10 cellular contexts compared by ENCODE assay signal in genomic region chr6:38713812-38714211, GRCh38. TPM values are rescaled to one million over a fixed set of nuclear protein-coding genes. Genes with fewer than 3 reads are reported as not detected.
DNase-seq lines count a peak whose midpoint lies in the region; ATAC-seq and TF ChIP-seq lines count a peak whose summit lies in the region.
"Had no signal": no experiment of that assay in that cellular context is flagged by ENCODE, and none has a peak within 500 bp of the region (broad histone marks: within the 10 kb centered on the region; RNA-seq: fewer than 3 reads in every experiment).

No MANE protein-coding gene starts in this region.

- WGBS in sigmoid colon, 2 donors, result 58 to 76% methylated on average over 6 of the region's 6 CpGs

- H3K27ac ChIP-seq in RWPE1 (no peak overlapping the region), sigmoid colon (no peak overlapping the region)

- peaks cover 12% of the 10 kb centered on the region for H3K9me3 Mint-ChIP-seq in activated naive CD8-positive, alpha-beta T cell treated with anti-CD3 and anti-CD28 coated beads, Interleukin-2, amount 10 ng/mL, durations not matched to agents 7 days and 5 days
- peaks cover 5% of the 10 kb centered on the region for H3K9me3 Mint-ChIP-seq in endothelial cell (ENCODE audit: unreplicated experiment)

- DNase-seq in Jurkat, Clone E6-1 (ENCODE audit: low read depth, low spot score), result peak; percentile 36
- peak; percentile 22 for DNase-seq in T-helper 9 cell
- peak; percentile 81 for DNase-seq in activated naive CD8-positive, alpha-beta T cell treated with anti-CD3 and anti-CD28 coated beads, Interleukin-2, amount 10 ng/mL, durations not matched to agents 7 days and 5 days
- peak; percentile 10 to 15 for DNase-seq in stimulated activated CD8-positive, alpha-beta memory T cell treated with anti-CD3 and anti-CD28 coated beads, Interleukin-2, amount 100 ng/mL, for 1 hour (ENCODE audit: low read depth in 2 of 2)
- DNase-seq in HT-29 (ENCODE audit: low spot score), result no peak
- no peak for DNase-seq in endothelial cell (ENCODE audit: low spot score)
- DNase-seq in RWPE1 (ENCODE audit: low spot score), result no peak
- no peak for DNase-seq in sigmoid colon
- DNase-seq: cerebellar nuclear complex had no signal

- CTCF ChIA-PET in RWPE1 (lab: Yijun Ruan, JAX), result interaction anchor here (0.6 to 0.7 kb wide), 4 partner anchors 12 to 1162 kb away, joined by 3 to 5 read pairs (median 3); no protein-coding TSS in a partner anchor

- H3K27me3 ChIP-seq in sigmoid colon, result peaks cover 0 to 54% (median 25%) of the 10 kb centered on the region in 3 donors

- TF ChIP-seq CTCF in endothelial cell (IDR thresholded peaks at IDR 0.05; ENCODE audit: unreplicated experiment) (no peak), RWPE1 (conservative IDR thresholded peaks at IDR 0.05; ENCODE audit: low read depth) (no peak), sigmoid colon (IDR thresholded peaks at IDR 0.05) (no peak)

- H3K9me3 ChIP-seq in sigmoid colon, result no peaks in the 10 kb centered on the region

- peak overlapping the region; percentile 70 for H3K4me3 Mint-ChIP-seq in activated naive CD8-positive, alpha-beta T cell treated with anti-CD3 and anti-CD28 coated beads, Interleukin-2, amount 10 ng/mL, durations not matched to agents 7 days and 5 days
- H3K4me3 Mint-ChIP-seq in endothelial cell (ENCODE audit: unreplicated experiment), result no peak overlapping the region

- intact Hi-C loops in sigmoid colon (cut with DNase I), result no loop called here

- no peak overlapping the region for H3K4me3 ChIP-seq in Jurkat, Clone E6-1 (ENCODE audit: low read length)
- no peak overlapping the region for H3K4me3 ChIP-seq in sigmoid colon
- H3K4me3 ChIP-seq: smooth muscle cell had no signal

- no peak for TF ChIP-seq POLR2A in sigmoid colon (IDR thresholded peaks at IDR 0.05)

- H3K4me1 Mint-ChIP-seq in activated naive CD8-positive, alpha-beta T cell treated with anti-CD3 and anti-CD28 coated beads, Interleukin-2, amount 10 ng/mL, durations not matched to agents 7 days and 5 days, result peaks cover 43% of the 10 kb centered on the region
- H3K4me1 Mint-ChIP-seq in endothelial cell (ENCODE audit: unreplicated experiment), result peaks cover 3% of the 10 kb centered on the region

- POLR2A ChIA-PET in activated naive CD8-positive, alpha-beta T cell treated with anti-CD3 and anti-CD28 coated beads, Interleukin-2, amount 10 ng/mL, durations not matched to agents 7 days and 5 days (lab: Charles Lee), result interaction anchor here (0.5 to 3.2 kb wide), 7 partner anchors 8 to 1087 kb away, joined by 3 to 53 read pairs (median 6); partner anchors contain the start of genes BTBD9, GLO1 and ZFAND3
- POLR2A ChIA-PET in RWPE1 (lab: Yijun Ruan, JAX; ENCODE audit: low non-redundant PET), result no interaction called here

- H3K36me3 ChIP-seq in sigmoid colon, result no peaks in the 10 kb centered on the region

- H3K36me3 Mint-ChIP-seq in activated naive CD8-positive, alpha-beta T cell treated with anti-CD3 and anti-CD28 coated beads, Interleukin-2, amount 10 ng/mL, durations not matched to agents 7 days and 5 days, result peaks cover 14% of the 10 kb centered on the region
- peaks cover 4% of the 10 kb centered on the region for H3K36me3 Mint-ChIP-seq in endothelial cell (ENCODE audit: low read depth, unreplicated experiment)

- H3K27ac Mint-ChIP-seq in activated naive CD8-positive, alpha-beta T cell treated with anti-CD3 and anti-CD28 coated beads, Interleukin-2, amount 10 ng/mL, durations not matched to agents 7 days and 5 days, result peak overlapping the region; percentile 93
- no peak overlapping the region for H3K27ac Mint-ChIP-seq in endothelial cell (ENCODE audit: unreplicated experiment)

- ATAC-seq in activated naive CD8-positive, alpha-beta T cell treated with anti-CD3 and anti-CD28 coated beads, Interleukin-2, amount 10 ng/mL, durations not matched to agents 7 days and 5 days (ENCODE audit: low read depth), result peak; percentile 94

- peaks cover 0 to 8% (median 6%) of the 10 kb centered on the region in 4 donors for H3K4me1 ChIP-seq in sigmoid colon

- peaks cover 18% of the 10 kb centered on the region for H3K27me3 Mint-ChIP-seq in activated naive CD8-positive, alpha-beta T cell treated with anti-CD3 and anti-CD28 coated beads, Interleukin-2, amount 10 ng/mL, durations not matched to agents 7 days and 5 days
- peaks cover 2% of the 10 kb centered on the region for H3K27me3 Mint-ChIP-seq in endothelial cell (ENCODE audit: unreplicated experiment)

- TF ChIP-seq EP300 in sigmoid colon (IDR thresholded peaks at IDR 0.05), result no peak

RNA-seq across cellular contexts. Expression of gene DNAH8, which starts 1.3 kb away (rescaled TPM):
- polyA plus RNA-seq in Jurkat, Clone E6-1 (2012; ENCODE audit: insufficient read depth, insufficient read length), result not detected
- total RNA-seq in activated naive CD8-positive, alpha-beta T cell treated with anti-CD3 and anti-CD28 coated beads, Interleukin-2, amount 10 ng/mL, durations not matched to agents 7 days and 5 days, result under 1 TPM; 0.06 to 0.11 TPM
- total RNA-seq in HT-29 (2014; rRNA removed; shearing (Covaris generic)), result under 0.01 TPM in 1 of 2 replicates, not detected in the other
- total RNA-seq in endothelial cell (ENCODE audit: unreplicated experiment) (0.05 TPM), sigmoid colon (not detected)
- polyA plus RNA-seq in sigmoid colon, result under 1 TPM in 2 of 3 donors, not detected in 1; under 0.01 to 0.22 TPM
- total RNA-seq: smooth muscle cell had no signal
- polyA plus RNA-seq: smooth muscle cell had no signal

RNA-seq across cellular contexts. Expression of gene GLO1, which starts 10.9 kb away (rescaled TPM):
- 103 TPM for polyA plus RNA-seq in Jurkat, Clone E6-1 (2012; ENCODE audit: insufficient read depth, insufficient read length)
- 10 to 100 TPM; 88.8 to 90.7 TPM for total RNA-seq in activated naive CD8-positive, alpha-beta T cell treated with anti-CD3 and anti-CD28 coated beads, Interleukin-2, amount 10 ng/mL, durations not matched to agents 7 days and 5 days
- total RNA-seq in HT-29 (2014; rRNA removed; shearing (Covaris generic)), result 65.1 and 65.2 TPM in 2 replicates
- total RNA-seq in endothelial cell (ENCODE audit: unreplicated experiment), result 83.6 TPM
- 10 to 100 TPM; 92.8 to 98.5 (median 96.0) TPM for total RNA-seq in sigmoid colon
- polyA plus RNA-seq in sigmoid colon, result 100 to 1,000 TPM in 1 of 3 donors, 10 to 100 TPM in 2; 64.9 to 129 (median 65.2) TPM

Comparison
In these comparisons a context has a peak if more than half of its experiments do, and no peak if none do; other contexts are left out.
1. DNase-seq: peak in Jurkat, Clone E6-1 (single experiment), T-helper 9 cell (single experiment), activated naive CD8-positive, alpha-beta T cell treated with anti-CD3 and anti-CD28 coated beads, Interleukin-2, amount 10 ng/mL, durations not matched to agents 7 days and 5 days (single experiment) and stimulated activated CD8-positive, alpha-beta memory T cell treated with anti-CD3 and anti-CD28 coated beads, Interleukin-2, amount 100 ng/mL, for 1 hour (2 of 2); none in HT-29 (single experiment), endothelial cell (single experiment), RWPE1 (single experiment) and sigmoid colon (single experiment).